ENCODE assay signal across 25 cellular contexts in genomic region chr10:76155961-76156360, GRCh38.
"Had no signal": no experiment of that assay in that cellular context is flagged by ENCODE, and none has a peak within 500 bp of the region (broad histone marks: within the 10 kb centered on the region; RNA-seq: fewer than 3 reads in every experiment).

No MANE protein-coding gene starts in this region.

- H3K9ac ChIP-seq: parathyroid adenoma had no signal

- H3K36me3 Mint-ChIP-seq: natural killer cell had no signal

- H3K27me3 Mint-ChIP-seq: dendritic cell treated with granulocyte-macrophage colony-stimulating factor and Interleukin-4, amounts not matched to agents 40 ng/mL and 50 ng/mL, for 4 days; progenitor cell of endocrine pancreas; stimulated activated naive CD8-positive, alpha-beta T cell treated with anti-CD3 and anti-CD28 coated beads, Interleukin-15, amount 100 ng/mL, for 72 hours had no signal

- H3K4me3 ChIP-seq: colonic mucosa, gastrocnemius medialis, heart left ventricle, hepatocyte, left lung, right atrium auricular region, smooth muscle cell, suprapubic skin, transverse colon, vagina had no signal

- DNase-seq: colonic mucosa; effector CD8-positive, alpha-beta T cell; endodermal cell; foreskin fibroblast; gastrocnemius medialis; heart left ventricle; left cardiac atrium; left lung; natural killer cell; stimulated activated CD4-positive, alpha-beta T cell treated with anti-CD3 and anti-CD28 coated beads, Interleukin-12 subunit alpha, Interleukin-12 subunit beta, amount 100 ng/mL, for 4 hours; stimulated activated CD4-positive, alpha-beta T cell treated with anti-CD3 and anti-CD28 coated beads, Interleukin-1b, Interleukin-23, amount 100 ng/mL, for 48 hours; stimulated activated CD4-positive, alpha-beta T cell treated with anti-CD3 and anti-CD28 coated beads, Interleukin-4, amount 100 ng/mL, for 1 hour; stimulated activated CD8-positive, alpha-beta memory T cell treated with anti-CD3 and anti-CD28 coated beads, Interleukin-4, amount 100 ng/mL, for 48 hours; stimulated activated naive CD4-positive, alpha-beta T cell; stimulated activated naive CD8-positive, alpha-beta T cell treated with anti-CD3 and anti-CD28 coated beads, Interleukin-15, amount 100 ng/mL, for 72 hours; transverse colon had no signal

- H3K4me3 Mint-ChIP-seq: dendritic cell treated with granulocyte-macrophage colony-stimulating factor and Interleukin-4, amounts not matched to agents 40 ng/mL and 50 ng/mL, for 4 days; endodermal cell; natural killer cell; stimulated activated naive CD8-positive, alpha-beta T cell treated with anti-CD3 and anti-CD28 coated beads, Interleukin-15, amount 100 ng/mL, for 72 hours had no signal

- H3K4me1 ChIP-seq: colonic mucosa, gastrocnemius medialis, heart left ventricle, parathyroid adenoma, right atrium auricular region, suprapubic skin, vagina had no signal

- H3K79me2 ChIP-seq: hepatocyte, parathyroid adenoma had no signal

- H3K9me3 ChIP-seq: colonic mucosa, suprapubic skin, vagina had no signal

- H3K4me1 Mint-ChIP-seq: natural killer cell; stimulated activated naive CD8-positive, alpha-beta T cell treated with anti-CD3 and anti-CD28 coated beads, Interleukin-15, amount 100 ng/mL, for 72 hours had no signal

- H2AFZ ChIP-seq: hepatocyte, parathyroid adenoma had no signal

- H3K27me3 ChIP-seq: colonic mucosa, gastrocnemius medialis, heart left ventricle, hepatocyte, left lung, right atrium auricular region, suprapubic skin, transverse colon, vagina had no signal

- H3K4me2 ChIP-seq: hepatocyte, smooth muscle cell had no signal

- H3K27ac Mint-ChIP-seq: dendritic cell treated with granulocyte-macrophage colony-stimulating factor and Interleukin-4, amounts not matched to agents 40 ng/mL and 50 ng/mL, for 4 days; endodermal cell; natural killer cell; progenitor cell of endocrine pancreas had no signal

- H3K36me3 ChIP-seq: colonic mucosa, gastrocnemius medialis, heart left ventricle, left lung, right atrium auricular region, suprapubic skin, transverse colon, vagina had no signal

- H3K27ac ChIP-seq: colonic mucosa, epithelial cell of prostate, gastrocnemius medialis, heart left ventricle, hepatocyte, left lung, parathyroid adenoma, right atrium auricular region, suprapubic skin, transverse colon, vagina had no signal
